Comparison of ENCODE assay signal across 1 cellular context in genomic region chr16:2753523-2754020, GRCh38.
TF ChIP-seq lines count a peak whose summit lies in the region.

No MANE protein-coding gene starts in this region.

TF ChIP-seq in K562, 482 proteins besides CTCF, POLR2A, EP300 and RAD21:
- TF ChIP-seq THRB (CRISPR knock-in tag; conservative IDR thresholded peaks at IDR 0.05): no peak
- 0 out of 2 replicates have a peak, but pooled peaks have one; percentile 3 for TF ChIP-seq MEF2D (tag; conservative IDR thresholded peaks at IDR 0.05; ENCODE audit: low read depth)
- peak in 1 of 2 experiments; percentile 41; a peak in 1 of 4 replicates for TF ChIP-seq SIN3A (IDR thresholded peaks at IDR 0.05; ENCODE audit: borderline replicate concordance in 2 of 2, control insufficient read depth in 1 of 2, low read depth in 2 of 2, low read length in 2 of 2)
- TF ChIP-seq CHD1 (IDR thresholded peaks at IDR 0.05; ENCODE audit: low read length): peak; percentile 11
- TF ChIP-seq BCLAF1 (IDR thresholded peaks at IDR 0.05; ENCODE audit: borderline replicate concordance in 1 of 2, control insufficient read depth in 1 of 2, low read depth in 2 of 2, low read length in 1 of 2): 0 out of 4 replicates have a peak, but pooled peaks of 1 of the 2 experiments have one; percentile 69
- TF ChIP-seq YY1 (IDR thresholded peaks at IDR 0.05; ENCODE audit: borderline replicate concordance in 1 of 3, control insufficient read depth in 1 of 3, extremely low read depth in 1 of 3, insufficient read depth in 3 of 3, insufficient read length in 1 of 3, insufficient replicate concordance in 2 of 3, low read depth in 1 of 3, low read length in 2 of 3): peak in 1 of 3 experiments; percentile 38
- TF ChIP-seq THRA (IDR thresholded peaks at IDR 0.05): no peak
- no peak for TF ChIP-seq ZNF77 (CRISPR knock-in tag; IDR thresholded peaks at IDR 0.05)
- 0 out of 2 replicates have a peak, but pooled peaks have one; percentile 1 for TF ChIP-seq NKRF (IDR thresholded peaks at IDR 0.05; ENCODE audit: borderline replicate concordance)
- no peak for TF ChIP-seq MYBL2 (IDR thresholded peaks at IDR 0.05; ENCODE audit: low read depth)
- no peak for TF ChIP-seq MYBL2 (CRISPR knock-in tag; IDR thresholded peaks at IDR 0.05; ENCODE audit: borderline replicate concordance)
- no peak for TF ChIP-seq BRCA1 (IDR thresholded peaks at IDR 0.05)
- no peak for TF ChIP-seq BRCA1 (CRISPR knock-in tag; IDR thresholded peaks at IDR 0.05)
